In genomic region chr1:216670118-216670870, GRCh38 we compare ENCODE assay signal across 14 cellular contexts. TPM values are rescaled to one million over a fixed set of nuclear protein-coding genes. Genes with fewer than 3 reads are reported as not detected.
A peak's percentile ranks its signal among the peaks of the same experiment; 100 is the strongest.
DNase-seq lines count a peak whose midpoint lies in the region; TF ChIP-seq lines count a peak whose summit lies in the region.
"Had no signal": no experiment of that assay in that cellular context is flagged by ENCODE, and none has a peak within 500 bp of the region (broad histone marks: within the 10 kb centered on the region; RNA-seq: fewer than 3 reads in every experiment).

No MANE protein-coding gene starts in this region.

- no peak overlapping the region for H3K18ac ChIP-seq in neuronal stem cell (ENCODE audit: low read length)

- H4K8ac ChIP-seq in neuronal stem cell (ENCODE audit: low read depth, low read length) = no peak overlapping the region

- no peaks in the 10 kb centered on the region for H3K36me3 ChIP-seq in neuronal stem cell (replicated peaks in 1 of 2; ENCODE audit: control insufficient read depth in 2 of 2, insufficient read depth in 2 of 2, low read length in 2 of 2)
- no peaks in the 10 kb centered on the region for H3K36me3 ChIP-seq in Karpas-422 (ENCODE audit: insufficient read depth, low read length)

- no peak overlapping the region for H3K23ac ChIP-seq in neuronal stem cell (ENCODE audit: low read depth, low read length, poor library complexity)

- H3K4me3 ChIP-seq in neuronal stem cell (ENCODE audit: low read length in 2 of 2) (no peak overlapping the region), Karpas-422 (ENCODE audit: low read length) (no peak overlapping the region)

- no peak overlapping the region for H3K4ac ChIP-seq in neuronal stem cell (ENCODE audit: low read length)

- no peak overlapping the region for H3K14ac ChIP-seq in neuronal stem cell (ENCODE audit: low read length)

- no peak overlapping the region for H2AK5ac ChIP-seq in neuronal stem cell (ENCODE audit: low read depth, low read length)

- no peaks in the 10 kb centered on the region for H3K9me2 ChIP-seq in Karpas-422 (replicated peaks; ENCODE audit: insufficient read depth, low read length)

- H3K4me2 ChIP-seq in neuronal stem cell (ENCODE audit: insufficient read depth, low read length, poor library complexity, severe bottlenecking) (no peak overlapping the region), Karpas-422 (ENCODE audit: low read depth, low read length, poor library complexity, severe bottlenecking) (no peak overlapping the region)

- no CpG with 5 or more reads among the region's 6 CpGs for WGBS in neuronal stem cell (ENCODE audit: extremely low coverage in 2 of 2, insufficient read length in 2 of 2, insufficient replicate concordance in 1 of 2), 2 donors

- H2BK12ac ChIP-seq in neuronal stem cell (ENCODE audit: low read length) = no peak overlapping the region

- H3K79me2 ChIP-seq in Karpas-422 (ENCODE audit: low read length) = no peaks in the 10 kb centered on the region

- no peak overlapping the region for H4K91ac ChIP-seq in neuronal stem cell (ENCODE audit: low read depth, low read length, poor library complexity)

- H3K9me3 ChIP-seq in neuronal stem cell (replicated peaks in 1 of 2; ENCODE audit: control insufficient read depth in 2 of 2, insufficient read depth in 1 of 2, low read depth in 1 of 2, low read length in 2 of 2) = no peaks in the 10 kb centered on the region
- no peaks in the 10 kb centered on the region for H3K9me3 ChIP-seq in Karpas-422 (ENCODE audit: low read length)

- H3K27ac ChIP-seq in neuronal stem cell (replicated peaks; ENCODE audit: low read length) (no peak overlapping the region), substantia nigra (ENCODE audit: low read depth, low read length, poor library complexity, severe bottlenecking) (no peak overlapping the region), Karpas-422 (ENCODE audit: low read length) (no peak overlapping the region)

- H2BK15ac ChIP-seq in neuronal stem cell (ENCODE audit: low read length) = no peak overlapping the region

- H2AFZ ChIP-seq in neuronal stem cell (ENCODE audit: low read length) = peak overlapping the region; percentile 16
- H2AFZ ChIP-seq in Karpas-422 (ENCODE audit: low read length) = no peak overlapping the region

- H3K27me3 ChIP-seq in neuronal stem cell (ENCODE audit: control insufficient read depth in 3 of 3, insufficient read depth in 3 of 3, low read depth in 1 of 3, low read length in 3 of 3) (no peaks in the 10 kb centered on the region), Karpas-422 (ENCODE audit: low read length) (no peaks in the 10 kb centered on the region)

- no peak overlapping the region for H2BK5ac ChIP-seq in neuronal stem cell (ENCODE audit: low read length)

- in situ Hi-C loops in GM13977 (cut with MboI; ENCODE audit: low pct_unique_long_range_greater_than_20kb, low sequenced_read_pairs, unreplicated experiment) = no loop called here

- H2BK120ac ChIP-seq in neuronal stem cell (ENCODE audit: low read depth, low read length) = no peak overlapping the region

- no peaks in the 10 kb centered on the region for H3K79me1 ChIP-seq in neuronal stem cell (ENCODE audit: low read depth, low read length)

- TF ChIP-seq CTCF in GM13977 (IDR thresholded peaks at IDR 0.05; ENCODE audit: extremely low read depth, insufficient read depth, missing control alignments) = no peak

- H3K9ac ChIP-seq in neuronal stem cell (ENCODE audit: low read depth, low read length, poor library complexity) = no peak overlapping the region
- H3K9ac ChIP-seq in Karpas-422 (ENCODE audit: low read length) = no peak overlapping the region

- H3K4me1 ChIP-seq in neuronal stem cell (ENCODE audit: control insufficient read depth in 2 of 2, insufficient read depth in 1 of 2, low read depth in 1 of 2, low read length in 2 of 2) = no peaks in the 10 kb centered on the region
- H3K4me1 ChIP-seq in Karpas-422 (ENCODE audit: low read length) = no peaks in the 10 kb centered on the region

- peak; percentile 73 for DNase-seq in H4 (ENCODE audit: low spot score)
- DNase-seq in NCI-H69 (lab: John Stamatoyannopoulos, UW) = peak; percentile 42
- peak; percentile 79 for DNase-seq in dedifferentiated amniotic fluid mesenchymal stem cell (ENCODE audit: extremely low spot score)
- no peak for DNase-seq in neuronal stem cell (ENCODE audit: low spot score)
- DNase-seq in substantia nigra (lab: John Stamatoyannopoulos, UW) = no peak
- DNase-seq in Karpas-422 = no peak
- DNase-seq in GM13977 (ENCODE audit: low spot score) = no peak
- DNase-seq: activated CD8-positive, alpha-beta memory T cell treated with anti-CD3 and anti-CD28 coated beads, Interleukin-2, amount 10 ng/mL, durations not matched to agents 7 days and 5 days; DMS53; effector CD8-positive, alpha-beta T cell; hypothalamus; NCI-H1048; stimulated activated CD4-positive, alpha-beta T cell treated with anti-CD3 and anti-CD28 coated beads, Interleukin-4, amount 100 ng/mL, for 1 hour; stimulated activated naive CD8-positive, alpha-beta T cell treated with anti-CD3 and anti-CD28 coated beads, Interleukin-15, Interleukin-2, amounts not matched to agents 100 U/mL and 50 U/mL, for 24 hours had no signal

- no peaks in the 10 kb centered on the region for H4K20me1 ChIP-seq in Karpas-422 (ENCODE audit: insufficient read depth, low read depth, low read length)

RNA-seq across cellular contexts. Expression of gene ESRRG, which starts 52.9 kb away (rescaled TPM):
- total RNA-seq in H4 (2014; rRNA removed; shearing (Covaris generic)) = 0.72 and 0.76 TPM in 2 replicates
- 5.6 TPM for polyA plus RNA-seq in neuronal stem cell (2013, experiment 1 of 2)
- 6.0 TPM for polyA plus RNA-seq in neuronal stem cell (2013, experiment 2 of 2)
- total RNA-seq in Karpas-422 (2014; rRNA removed; shearing (Covaris generic); ENCODE audit: low replicate concordance) = 0.15 TPM in 1 of 2 replicates, not detected in the other
- total RNA-seq: activated CD8-positive, alpha-beta memory T cell treated with anti-CD3 and anti-CD28 coated beads, Interleukin-2, amount 10 ng/mL, durations not matched to agents 7 days and 5 days had no signal

Comparison
In these comparisons a context has a peak if more than half of its experiments do, and no peak if none do; other contexts are left out.
1. DNase-seq: peak in H4 (single experiment), NCI-H69 (single experiment) and dedifferentiated amniotic fluid mesenchymal stem cell (single experiment); none in neuronal stem cell (single experiment), substantia nigra (0 of 49), Karpas-422 (single experiment) and GM13977 (single experiment).